ENCODE assay signal across 35 cellular contexts in genomic region chr18:10755855-10756254, GRCh38.
"Had no signal": no experiment of that assay in that cellular context is flagged by ENCODE, and none has a peak within 500 bp of the region (broad histone marks: within the 10 kb centered on the region; RNA-seq: fewer than 3 reads in every experiment).

No MANE protein-coding gene starts in this region.

- H3K27me3 ChIP-seq: adrenal gland, ascending aorta, body of pancreas, brain microvascular endothelial cell, breast epithelium had no signal

- H3K4me3 ChIP-seq: adrenal gland, ascending aorta, body of pancreas, breast epithelium, cardiac muscle cell had no signal

- DNase-seq: activated effector memory CD4-positive, alpha-beta T cell treated with anti-CD3 and anti-CD28 coated beads, Interleukin-2, amount 50 U/mL, for 16 hours; activated effector memory CD4-positive, alpha-beta T cell treated with Interleukin-2 at 50 U/mL for 16 hours; activated gamma-delta T cell; activated gamma-delta T cell treated with Interleukin-2 at 50 U/mL for 16 hours; activated naive CD4-positive, alpha-beta T cell; activated naive CD4-positive, alpha-beta T cell treated with anti-CD3 and anti-CD28 coated beads for 36 hours; activated naive CD4-positive, alpha-beta T cell treated with anti-CD3 and anti-CD28 coated beads, Interleukin-2, amount 10 ng/mL, durations not matched to agents 7 days and 5 days; activated naive CD4-positive, alpha-beta T cell treated with anti-CD3 and anti-CD28 coated beads, Interleukin-2, amount 50 U/mL, for 16 hours; activated naive CD4-positive, alpha-beta T cell treated with Interleukin-2 at 50 U/mL for 16 hours; activated naive CD8-positive, alpha-beta T cell treated with anti-CD3 and anti-CD28 coated beads for 36 hours; activated naive CD8-positive, alpha-beta T cell treated with anti-CD3 and anti-CD28 coated beads, Interleukin-2, amount 10 ng/mL, durations not matched to agents 7 days and 5 days; activated naive CD8-positive, alpha-beta T cell treated with anti-CD3 and anti-CD28 coated beads, Interleukin-2, amount 50 U/mL, for 24 hours; activated T-cell treated with anti-CD3 and anti-CD28 coated beads for 4 hours; activated T-cell treated with anti-CD3 and anti-CD28 coated beads, Interleukin-2, amount 50 U/mL, for 1 hour; activated T-cell treated with anti-CD3 and anti-CD28 coated beads, Interleukin-2, amount 50 U/mL, for 24 hours; activated T-cell treated with anti-CD3 and anti-CD28 coated beads, Interleukin-2, amount 50 U/mL, for 4 hours; activated T-cell treated with anti-CD3 and anti-CD28 coated beads, Interleukin-2, amount 50 U/mL, for 48 hours; activated T-cell treated with anti-CD3 and anti-CD28 coated beads, Interleukin-2, amount 50 U/mL, for 72 hours; adrenal gland; amniotic stem cell; amygdala; anterior cingulate cortex; aorta; body of pancreas; brain microvascular endothelial cell; caudate nucleus; central memory CD4-positive, alpha-beta T cell; cerebellar nuclear complex had no signal

- H3K9me3 ChIP-seq: adrenal gland, ascending aorta, body of pancreas, breast epithelium had no signal

- ATAC-seq: activated naive CD4-positive, alpha-beta T cell treated with anti-CD3 and anti-CD28 coated beads, Interleukin-2, amount 50 U/mL, for 72 hours; activated naive CD8-positive, alpha-beta T cell treated with anti-CD3 and anti-CD28 coated beads, Interleukin-2, amount 50 U/mL, for 24 hours; activated T-cell treated with anti-CD3 and anti-CD28 coated beads, Interleukin-2, amount 50 U/mL, for 4 hours; activated T-cell treated with anti-CD3 and anti-CD28 coated beads, Interleukin-2, amount 50 U/mL, for 72 hours; activated T-helper 17 cell treated with anti-CD3 and anti-CD28 coated beads, Interleukin-2, amount 50 U/mL, for 72 hours; body of pancreas had no signal

- H3K27ac ChIP-seq: adrenal gland, ascending aorta, body of pancreas, brain microvascular endothelial cell, breast epithelium, cardiac muscle cell had no signal

- H3K36me3 ChIP-seq: adrenal gland, ascending aorta, brain microvascular endothelial cell, breast epithelium, cardiac muscle cell had no signal

- H3K4me1 ChIP-seq: adrenal gland, ascending aorta, body of pancreas, breast epithelium had no signal

- FAIRE-seq: astrocyte, bronchial epithelial cell had no signal
